Comparison of ENCODE assay signal across 9 cellular contexts in genomic region chr16:46687486-46687885, GRCh38. TPM values are rescaled to one million over a fixed set of nuclear protein-coding genes. Genes with fewer than 3 reads are reported as not detected.
DNase-seq lines count a peak whose midpoint lies in the region; ATAC-seq, FAIRE-seq and TF ChIP-seq lines count a peak whose summit lies in the region.
"Had no signal": no experiment of that assay in that cellular context is flagged by ENCODE, and none has a peak within 500 bp of the region (broad histone marks: within the 10 kb centered on the region; RNA-seq: fewer than 3 reads in every experiment).

No MANE protein-coding gene starts in this region.

- peak overlapping the region; percentile 66 for H3K9ac ChIP-seq in iPS-15b (ENCODE audit: low read depth, low read length)

- H3K4me1 ChIP-seq in iPS-15b (ENCODE audit: control insufficient read depth, insufficient read depth, low read length) (peaks cover 16% of the 10 kb centered on the region), thoracic aorta (ENCODE audit: control insufficient read depth in 1 of 2, low read depth in 2 of 2) (peaks cover 20 to 32% of the 10 kb centered on the region in 2 donors)

- H3K36me3 ChIP-seq in iPS-15b (ENCODE audit: control insufficient read depth, insufficient read depth, low read length) (peaks cover 9% of the 10 kb centered on the region), thoracic aorta (no peaks in the 10 kb centered on the region)

- TF ChIP-seq CTCF in WI38 (IDR thresholded peaks at IDR 0.05; ENCODE audit: low read depth, low read length) = no peak
- TF ChIP-seq CTCF in thoracic aorta (IDR thresholded peaks at IDR 0.05) = no peak

- H3K27ac Mint-ChIP-seq in activated T-cell treated with anti-CD3 and anti-CD28 coated beads, Interleukin-2, amount 50 U/mL, for 24 hours = peak overlapping the region; percentile 8

- H3K27ac ChIP-seq in thoracic aorta = no peak overlapping the region

- ATAC-seq in thoracic aorta (ENCODE audit: insufficient number of reproducible peaks, low FRiP score, low read depth) = no peak

- H3K9me3 ChIP-seq in iPS-15b (ENCODE audit: control insufficient read depth, insufficient read depth, low read length) (no peaks in the 10 kb centered on the region), thoracic aorta (no peaks in the 10 kb centered on the region)

- H3K27me3 ChIP-seq in iPS-15b (ENCODE audit: control insufficient read depth, insufficient read depth, low read length) = no peaks in the 10 kb centered on the region
- H3K27me3 ChIP-seq in thoracic aorta (replicated peaks; ENCODE audit: insufficient read depth) = no peaks in the 10 kb centered on the region

- peak overlapping the region; percentile 78 for H3K4me3 ChIP-seq in WI38 (ENCODE audit: low read depth, low read length)
- peak overlapping the region; percentile 87 for H3K4me3 ChIP-seq in iPS-15b (ENCODE audit: low read depth, low read length)
- peak overlapping the region; percentile 76 for H3K4me3 ChIP-seq in thoracic aorta

- no peak overlapping the region for H3K4me3 Mint-ChIP-seq in activated T-cell treated with anti-CD3 and anti-CD28 coated beads, Interleukin-2, amount 50 U/mL, for 24 hours
- H3K4me3 Mint-ChIP-seq: central memory CD8-positive, alpha-beta T cell had no signal

- no peaks in the 10 kb centered on the region for H3K9me3 Mint-ChIP-seq in activated T-cell treated with anti-CD3 and anti-CD28 coated beads, Interleukin-2, amount 50 U/mL, for 24 hours
- H3K9me3 Mint-ChIP-seq: central memory CD8-positive, alpha-beta T cell had no signal

- no peak for DNase-seq in activated T-cell treated with anti-CD3 and anti-CD28 coated beads, Interleukin-2, amount 50 U/mL, for 24 hours
- DNase-seq in activated T-cell treated with anti-CD3 and anti-CD28 coated beads for 4 hours (no peak), thoracic aorta (ENCODE audit: low spot score) (no peak), HTR-8/SVneo (ENCODE audit: insufficient read length, low spot score) (no peak), LoVo (ENCODE audit: low spot score) (no peak)
- DNase-seq in activated naive CD4-positive, alpha-beta T cell treated with Interleukin-2 at 50 U/mL for 16 hours = no peak

- H3K4me1 Mint-ChIP-seq in activated T-cell treated with anti-CD3 and anti-CD28 coated beads, Interleukin-2, amount 50 U/mL, for 24 hours (ENCODE audit: low read depth) = peaks cover 68% of the 10 kb centered on the region

- no peak for FAIRE-seq in HTR-8/SVneo (lab: Jason Lieb, UNC)

- no peaks in the 10 kb centered on the region for H3K27me3 Mint-ChIP-seq in activated T-cell treated with anti-CD3 and anti-CD28 coated beads, Interleukin-2, amount 50 U/mL, for 24 hours
- H3K27me3 Mint-ChIP-seq: central memory CD8-positive, alpha-beta T cell had no signal

- peaks cover 3% of the 10 kb centered on the region for H3K36me3 Mint-ChIP-seq in activated T-cell treated with anti-CD3 and anti-CD28 coated beads, Interleukin-2, amount 50 U/mL, for 24 hours (ENCODE audit: low read depth)

RNA-seq across cellular contexts. Expression of gene VPS35, which starts 1.5 kb away (rescaled TPM):
- 10 to 100 TPM; 32.9 to 69.9 TPM for total RNA-seq in thoracic aorta

RNA-seq across cellular contexts. Expression of gene ORC6, which starts 2.0 kb away (rescaled TPM):
- total RNA-seq in thoracic aorta = 10 to 100 TPM in 1 of 2 donors, 1 to 10 TPM in 1; 2.0 to 14.8 TPM
